In the genomic region with DNA sequence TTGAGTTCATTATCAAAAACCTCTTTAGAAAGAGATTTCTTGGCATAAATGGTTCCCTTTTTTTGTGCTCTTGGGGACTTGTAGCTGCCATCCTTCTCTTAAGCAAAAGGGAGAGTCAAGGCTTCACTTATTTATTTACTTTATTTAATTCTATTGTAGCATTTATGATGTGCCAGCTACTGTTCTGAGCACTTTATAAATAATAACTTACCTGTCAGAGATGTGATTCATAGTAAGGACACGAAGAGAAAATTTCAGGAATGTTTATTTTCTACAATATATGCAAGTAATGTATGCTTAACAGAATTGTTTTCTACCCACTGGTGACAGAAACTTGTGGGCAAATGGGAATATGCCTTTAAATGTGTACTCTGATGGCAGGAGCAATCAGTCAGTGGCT, we compare ENCODE assay signal across 29 cellular contexts.
"Had no signal": no experiment of that assay in that cellular context is flagged by ENCODE, and none has a peak within 500 bp of the region (broad histone marks: within the 10 kb centered on the region; RNA-seq: fewer than 3 reads in every experiment).

No MANE protein-coding gene starts in this region.

- H3K9me3 ChIP-seq: adrenal gland, body of pancreas, colonic mucosa, esophagus squamous epithelium had no signal

- H3K9me3 Mint-ChIP-seq: activated CD4-positive, alpha-beta memory T cell treated with anti-CD3 and anti-CD28 coated beads for 36 hours; activated CD4-positive, alpha-beta T cell treated with anti-CD3 and anti-CD28 coated beads, Interleukin-2, amount 10 ng/mL, durations not matched to agents 24 days and 14 days; activated naive CD4-positive, alpha-beta T cell treated with anti-CD3 and anti-CD28 coated beads for 36 hours; activated naive CD4-positive, alpha-beta T cell treated with anti-CD3 and anti-CD28 coated beads, Interleukin-2, amount 50 U/mL, for 24 hours; activated naive CD8-positive, alpha-beta T cell treated with anti-CD3 and anti-CD28 coated beads for 36 hours; activated naive CD8-positive, alpha-beta T cell treated with anti-CD3 and anti-CD28 coated beads, Interleukin-2, amount 50 U/mL, for 24 hours; activated T-helper 1 cell treated with anti-CD3 and anti-CD28 coated beads, Interleukin-12 subunit alpha, Interleukin-12 subunit beta, Interleukin-2, Interleukin-4 antibody, amounts not matched to agents 30 ng/mL and 10 ng/mL and 1 ng/mL, durations not matched to agents 14 hours and 24 hours and 36 hours; activated T-helper 2 cell treated with anti-CD3 and anti-CD28 coated beads, Interferon-gamma antibody, Interleukin-2, Interleukin-4, amounts not matched to agents 10 μg/mL and 5 μg/mL and 100 μg/mL, durations not matched to agents 14 hours and 24 hours and 36 hours had no signal

- H3K36me3 Mint-ChIP-seq: activated CD4-positive, alpha-beta memory T cell treated with anti-CD3 and anti-CD28 coated beads for 36 hours; activated CD8-positive, alpha-beta memory T cell treated with anti-CD3 and anti-CD28 coated beads, Interleukin-2, amount 10 ng/mL, durations not matched to agents 7 days and 5 days; activated naive CD4-positive, alpha-beta T cell treated with anti-CD3 and anti-CD28 coated beads, Interleukin-2, amount 50 U/mL, for 24 hours; activated naive CD8-positive, alpha-beta T cell treated with anti-CD3 and anti-CD28 coated beads for 36 hours had no signal

- H3K4me1 ChIP-seq: adrenal gland, body of pancreas, colonic mucosa, esophagus squamous epithelium had no signal

- H3K27ac ChIP-seq: adrenal gland, body of pancreas, colonic mucosa, epithelial cell of prostate, esophagus squamous epithelium had no signal

- H3K27me3 Mint-ChIP-seq: activated CD4-positive, alpha-beta memory T cell treated with anti-CD3 and anti-CD28 coated beads for 36 hours; activated CD4-positive, alpha-beta T cell treated with anti-CD3 and anti-CD28 coated beads for 36 hours; activated CD8-positive, alpha-beta memory T cell treated with anti-CD3 and anti-CD28 coated beads, Interleukin-2, amount 10 ng/mL, durations not matched to agents 7 days and 5 days; activated naive CD4-positive, alpha-beta T cell treated with anti-CD3 and anti-CD28 coated beads, Interleukin-2, amount 50 U/mL, for 24 hours; activated naive CD8-positive, alpha-beta T cell treated with anti-CD3 and anti-CD28 coated beads for 36 hours; activated naive CD8-positive, alpha-beta T cell treated with anti-CD3 and anti-CD28 coated beads, Interleukin-2, amount 50 U/mL, for 24 hours had no signal

- H3K4me1 Mint-ChIP-seq: activated CD4-positive, alpha-beta T cell treated with anti-CD3 and anti-CD28 coated beads for 36 hours; activated CD4-positive, alpha-beta T cell treated with anti-CD3 and anti-CD28 coated beads, Interleukin-2, amount 10 ng/mL, durations not matched to agents 24 days and 14 days; activated CD8-positive, alpha-beta memory T cell treated with anti-CD3 and anti-CD28 coated beads, Interleukin-2, amount 10 ng/mL, durations not matched to agents 7 days and 5 days; activated naive CD4-positive, alpha-beta T cell treated with anti-CD3 and anti-CD28 coated beads, Interleukin-2, amount 50 U/mL, for 24 hours; activated naive CD8-positive, alpha-beta T cell treated with anti-CD3 and anti-CD28 coated beads for 36 hours; activated naive CD8-positive, alpha-beta T cell treated with anti-CD3 and anti-CD28 coated beads, Interleukin-2, amount 50 U/mL, for 24 hours had no signal

- H3K4me3 Mint-ChIP-seq: activated CD4-positive, alpha-beta memory T cell treated with anti-CD3 and anti-CD28 coated beads for 36 hours; activated CD4-positive, alpha-beta T cell treated with anti-CD3 and anti-CD28 coated beads for 36 hours; activated CD4-positive, alpha-beta T cell treated with anti-CD3 and anti-CD28 coated beads, Interleukin-2, amount 10 ng/mL, durations not matched to agents 24 days and 14 days; activated CD8-positive, alpha-beta memory T cell treated with anti-CD3 and anti-CD28 coated beads, Interleukin-2, amount 10 ng/mL, durations not matched to agents 7 days and 5 days; activated CD8-positive, alpha-beta T cell treated with anti-CD3 and anti-CD28 coated beads, Interleukin-2, amount 10 ng/mL, durations not matched to agents 7 days and 5 days; activated naive CD4-positive, alpha-beta T cell treated with anti-CD3 and anti-CD28 coated beads for 36 hours; activated naive CD4-positive, alpha-beta T cell treated with anti-CD3 and anti-CD28 coated beads, Interleukin-2, amount 50 U/mL, for 24 hours; activated naive CD8-positive, alpha-beta T cell treated with anti-CD3 and anti-CD28 coated beads for 36 hours; activated naive CD8-positive, alpha-beta T cell treated with anti-CD3 and anti-CD28 coated beads, Interleukin-2, amount 50 U/mL, for 24 hours; activated T-helper 1 cell treated with anti-CD3 and anti-CD28 coated beads, Interleukin-12 subunit alpha, Interleukin-12 subunit beta, Interleukin-2, Interleukin-4 antibody, amounts not matched to agents 30 ng/mL and 10 ng/mL and 1 ng/mL, durations not matched to agents 14 hours and 24 hours and 36 hours had no signal

- H3K36me3 ChIP-seq: adrenal gland, colonic mucosa, esophagus squamous epithelium had no signal

- H3K27me3 ChIP-seq: adrenal gland, body of pancreas, colonic mucosa, esophagus squamous epithelium had no signal

- DNase-seq: activated CD4-positive, alpha-beta memory T cell treated with anti-CD3 and anti-CD28 coated beads for 36 hours; activated CD4-positive, alpha-beta T cell treated with anti-CD3 and anti-CD28 coated beads for 36 hours; activated CD4-positive, alpha-beta T cell treated with anti-CD3 and anti-CD28 coated beads, Interleukin-2, amount 10 ng/mL, durations not matched to agents 24 days and 14 days; activated CD4-positive, CD25-positive, alpha-beta regulatory T cell; activated CD4-positive, CD25-positive, alpha-beta regulatory T cell treated with anti-CD3 and anti-CD28 coated beads, Interleukin-2, amount 50 U/mL, for 72 hours; activated CD8-positive, alpha-beta memory T cell treated with anti-CD3 and anti-CD28 coated beads, Interleukin-2, amount 10 ng/mL, durations not matched to agents 7 days and 5 days; activated CD8-positive, alpha-beta memory T cell treated with anti-CD3 and anti-CD28 coated beads, Interleukin-2, amount 50 U/mL, for 4 hours; activated CD8-positive, alpha-beta T cell treated with anti-CD3 and anti-CD28 coated beads, Interleukin-2, amount 10 ng/mL, durations not matched to agents 7 days and 5 days; activated effector memory CD4-positive, alpha-beta T cell treated with anti-CD3 and anti-CD28 coated beads, Interleukin-2, amount 50 U/mL, for 16 hours; activated naive CD4-positive, alpha-beta T cell treated with anti-CD3 and anti-CD28 coated beads for 36 hours; activated naive CD8-positive, alpha-beta T cell treated with anti-CD3 and anti-CD28 coated beads for 36 hours; activated naive CD8-positive, alpha-beta T cell treated with anti-CD3 and anti-CD28 coated beads, Interleukin-2, amount 50 U/mL, for 24 hours; activated T-cell treated with anti-CD3 and anti-CD28 coated beads, Interleukin-2, amount 50 U/mL, for 1 hour; activated T-cell treated with anti-CD3 and anti-CD28 coated beads, Interleukin-2, amount 50 U/mL, for 48 hours; adrenal gland; amygdala; aorta; body of pancreas; caudate nucleus; cerebellar nuclear complex; colonic mucosa; effector CD8-positive, alpha-beta T cell; esophagus squamous epithelium; head of caudate nucleus; T-helper 2 cell had no signal

- H3K27ac Mint-ChIP-seq: activated CD4-positive, alpha-beta memory T cell treated with anti-CD3 and anti-CD28 coated beads for 36 hours; activated CD4-positive, alpha-beta T cell treated with anti-CD3 and anti-CD28 coated beads for 36 hours; activated CD4-positive, alpha-beta T cell treated with anti-CD3 and anti-CD28 coated beads, Interleukin-2, amount 10 ng/mL, durations not matched to agents 24 days and 14 days; activated CD8-positive, alpha-beta memory T cell treated with anti-CD3 and anti-CD28 coated beads, Interleukin-2, amount 10 ng/mL, durations not matched to agents 7 days and 5 days; activated CD8-positive, alpha-beta T cell treated with anti-CD3 and anti-CD28 coated beads, Interleukin-2, amount 10 ng/mL, durations not matched to agents 7 days and 5 days; activated naive CD4-positive, alpha-beta T cell treated with anti-CD3 and anti-CD28 coated beads for 36 hours; activated naive CD8-positive, alpha-beta T cell treated with anti-CD3 and anti-CD28 coated beads for 36 hours; activated naive CD8-positive, alpha-beta T cell treated with anti-CD3 and anti-CD28 coated beads, Interleukin-2, amount 50 U/mL, for 24 hours; activated T-helper 1 cell treated with anti-CD3 and anti-CD28 coated beads, Interleukin-12 subunit alpha, Interleukin-12 subunit beta, Interleukin-2, Interleukin-4 antibody, amounts not matched to agents 30 ng/mL and 10 ng/mL and 1 ng/mL, durations not matched to agents 14 hours and 24 hours and 36 hours; activated T-helper 2 cell treated with anti-CD3 and anti-CD28 coated beads, Interferon-gamma antibody, Interleukin-2, Interleukin-4, amounts not matched to agents 10 μg/mL and 5 μg/mL and 100 μg/mL, durations not matched to agents 14 hours and 24 hours and 36 hours had no signal

- ATAC-seq: activated CD4-positive, alpha-beta T cell treated with anti-CD3 and anti-CD28 coated beads for 36 hours; activated CD8-positive, alpha-beta memory T cell treated with anti-CD3 and anti-CD28 coated beads, Interleukin-2, amount 10 ng/mL, durations not matched to agents 7 days and 5 days; activated CD8-positive, alpha-beta T cell treated with anti-CD3 and anti-CD28 coated beads, Interleukin-2, amount 10 ng/mL, durations not matched to agents 7 days and 5 days; activated naive CD8-positive, alpha-beta T cell treated with anti-CD3 and anti-CD28 coated beads, Interleukin-2, amount 50 U/mL, for 24 hours; body of pancreas had no signal

- H3K4me3 ChIP-seq: adrenal gland, body of pancreas, colonic mucosa, esophagus squamous epithelium had no signal
